22 cellular contexts compared by ENCODE assay signal in the genomic region with DNA sequence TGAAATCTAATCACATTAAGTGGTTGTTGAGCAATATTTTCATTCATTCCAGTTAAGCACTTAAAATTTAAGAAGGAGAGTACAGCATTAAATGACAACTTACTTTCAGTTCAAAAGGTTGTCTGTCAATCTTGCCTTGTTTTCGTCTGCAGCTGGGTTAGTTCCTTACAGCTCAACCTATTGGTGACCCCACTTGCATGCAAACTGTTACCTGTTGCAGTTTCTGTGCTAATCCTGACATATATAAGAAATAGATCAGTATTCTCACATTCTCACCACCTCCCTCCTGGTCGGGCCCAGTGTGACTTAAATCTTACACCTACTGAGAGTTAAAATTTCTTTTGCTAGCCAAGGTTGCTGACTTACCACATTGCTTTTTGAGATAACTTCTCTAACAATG.
DNase-seq lines count a peak whose midpoint lies in the region; ATAC-seq, FAIRE-seq and TF ChIP-seq lines count a peak whose summit lies in the region.
"Had no signal": no experiment of that assay in that cellular context is flagged by ENCODE, and none has a peak within 500 bp of the region (broad histone marks: within the 10 kb centered on the region; RNA-seq: fewer than 3 reads in every experiment).

No MANE protein-coding gene starts in this region.

- no peak overlapping the region for H3K4me3 Mint-ChIP-seq in nephron
- H3K4me3 Mint-ChIP-seq: CD14-positive monocyte; T-helper 2 cell treated with Interferon-gamma antibody and Interleukin-4, amounts not matched to agents 5 μg/mL and 100 μg/mL, for 36 hours had no signal

- no peaks in the 10 kb centered on the region for H3K36me3 Mint-ChIP-seq in nephron (ENCODE audit: low read depth)
- H3K36me3 Mint-ChIP-seq: CD14-positive monocyte had no signal

- H3K4me1 ChIP-seq in kidney (ENCODE audit: control insufficient read depth in 1 of 2, insufficient read depth in 1 of 2, low read depth in 1 of 2, low read length in 2 of 2) = no peaks in the 10 kb centered on the region
- H3K4me1 ChIP-seq: SJSA1 had no signal

- FAIRE-seq in kidney (lab: Jason Lieb, UNC) = no peak

- H3K9me3 Mint-ChIP-seq in nephron = no peaks in the 10 kb centered on the region
- H3K9me3 Mint-ChIP-seq: T-helper 2 cell treated with Interferon-gamma antibody and Interleukin-4, amounts not matched to agents 5 μg/mL and 100 μg/mL, for 36 hours had no signal

- no peak overlapping the region for H3K4me3 ChIP-seq in kidney (ENCODE audit: low read length in 2 of 2)
- H3K4me3 ChIP-seq: PC-9, SJSA1 had no signal

- no peak overlapping the region for H3K9ac ChIP-seq in kidney (ENCODE audit: low read length in 2 of 2)

- no peaks in the 10 kb centered on the region for H3K36me3 ChIP-seq in kidney (ENCODE audit: control insufficient read depth in 1 of 2, insufficient read depth in 2 of 2, low read length in 2 of 2)
- H3K36me3 ChIP-seq: SJSA1 had no signal

- H3K4me1 Mint-ChIP-seq in nephron = peaks cover 34% of the 10 kb centered on the region
- H3K4me1 Mint-ChIP-seq: CD14-positive monocyte had no signal

- peaks cover 3% of the 10 kb centered on the region for H3K27me3 Mint-ChIP-seq in nephron (ENCODE audit: low read depth)

- peak overlapping the region in 2 of 3 experiments; percentile 7 to 22 for H3K27ac Mint-ChIP-seq in nephron
- H3K27ac Mint-ChIP-seq: CD14-positive monocyte; T-helper 2 cell treated with Interferon-gamma antibody and Interleukin-4, amounts not matched to agents 5 μg/mL and 100 μg/mL, for 36 hours had no signal

- intact Hi-C loops in kidney (cut with DNase I) = no loop called here

- no peaks in the 10 kb centered on the region for H3K9me3 ChIP-seq in kidney (ENCODE audit: control insufficient read depth in 1 of 2, low read length in 2 of 2)
- H3K9me3 ChIP-seq: SJSA1 had no signal

- TF ChIP-seq CTCF in nephron (IDR thresholded peaks at IDR 0.05; ENCODE audit: unreplicated experiment in 3 of 3) (no peak), kidney (IDR thresholded peaks at IDR 0.05; ENCODE audit: borderline replicate concordance, extremely low read depth, insufficient read depth) (no peak)

- DNase-seq in AG20443 (ENCODE audit: low spot score) (no peak), kidney (no peak)
- DNase-seq: AML-193, COR-L47, DMS153, EL, HCEC 1CT, KBM-7, NCI-H1436 treated with DMSO at 0.1 percent for 48 hours, NCI-H2029 treated with DMSO at 0.1 percent for 48 hours, NCI-H2171 treated with DMSO at 0.1 percent for 48 hours, NCI-H446 treated with DMSO at 0.1 percent for 48 hours, NCI-H748 treated with DMSO at 0.1 percent for 48 hours, PC-9 had no signal

- ATAC-seq in GM18858 (IDR thresholded peaks at IDR 0.05; ENCODE audit: unreplicated experiment) (peak; percentile 44), GM21515 (IDR thresholded peaks at IDR 0.05; ENCODE audit: unreplicated experiment) (peak; percentile 54), HG03025 (IDR thresholded peaks at IDR 0.05; ENCODE audit: low FRiP score, unreplicated experiment) (peak; percentile 91), HG03175 (IDR thresholded peaks at IDR 0.05; ENCODE audit: unreplicated experiment) (no peak)

- no peak overlapping the region for H3K27ac ChIP-seq in kidney (ENCODE audit: low read depth in 2 of 2, low read length in 2 of 2)
- H3K27ac ChIP-seq: PC-9, SJSA1 had no signal
